ENCODE assay signal across 33 cellular contexts in the genomic region with DNA sequence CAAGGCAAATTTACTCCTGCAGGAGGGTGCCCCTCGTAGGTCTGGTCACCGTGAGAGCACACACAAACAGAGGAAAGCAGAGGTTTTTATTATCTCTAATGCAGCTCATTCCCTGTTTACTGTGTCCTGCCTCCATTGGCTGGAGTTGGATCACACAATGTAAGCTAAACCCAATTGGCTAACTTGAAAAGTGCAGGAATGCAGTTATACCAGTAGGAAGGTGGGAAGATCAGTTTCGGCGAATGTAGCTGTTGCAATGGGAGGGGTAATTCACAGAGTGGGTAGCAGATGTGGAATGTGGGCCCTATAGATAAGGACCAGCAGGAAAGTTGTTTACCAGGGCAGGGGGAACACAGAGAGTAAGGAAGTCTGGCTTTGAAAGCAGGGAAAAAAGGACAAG. TPM values are rescaled to one million over a fixed set of nuclear protein-coding genes. Genes with fewer than 3 reads are reported as not detected.
"Had no signal": no experiment of that assay in that cellular context is flagged by ENCODE, and none has a peak within 500 bp of the region (broad histone marks: within the 10 kb centered on the region; RNA-seq: fewer than 3 reads in every experiment).

No MANE protein-coding gene starts in this region.

- H3K4me3 ChIP-seq: left lung, lower lobe of right lung, ovary, right atrium auricular region, right lobe of liver, smooth muscle cell, testis, thyroid gland, transverse colon, upper lobe of left lung, vagina had no signal

- H3K4me3 Mint-ChIP-seq: mesothelial cell of epicardium; naive B cell; natural killer cell; nephron progenitor cell; stimulated activated memory B cell treated with anti-CD40 and anti-IgM and Interleukin-4, amounts not matched to agents 10 μg/mL and 1 μg/mL and 100 μg/mL, for 72 hours; stimulated activated naive CD8-positive, alpha-beta T cell treated with anti-CD3 and anti-CD28 coated beads, Interleukin-15, amount 100 ng/mL, for 72 hours had no signal

- H3K27ac ChIP-seq: left lung, lower lobe of right lung, ovary, right atrium auricular region, right lobe of liver, testis, thyroid gland, transverse colon, upper lobe of left lung, vagina had no signal

- H3K4me1 ChIP-seq: left lung, lower lobe of right lung, right atrium auricular region, right lobe of liver, testis, thyroid gland, transverse colon, upper lobe of left lung, vagina had no signal

- H3K27me3 ChIP-seq: left lung, ovary, right atrium auricular region, right lobe of liver, testis, thyroid gland, transverse colon, upper lobe of left lung, vagina had no signal

- H3K4me2 ChIP-seq: smooth muscle cell had no signal

- H3K27me3 Mint-ChIP-seq: naive B cell; progenitor cell of endocrine pancreas; stimulated activated memory B cell treated with anti-CD40 and anti-IgM and Interleukin-4, amounts not matched to agents 10 μg/mL and 1 μg/mL and 100 μg/mL, for 72 hours; stimulated activated naive CD8-positive, alpha-beta T cell treated with anti-CD3 and anti-CD28 coated beads, Interleukin-15, amount 100 ng/mL, for 72 hours had no signal

- H3K9me3 ChIP-seq: ovary, testis, thyroid gland, vagina had no signal

- H3K27ac Mint-ChIP-seq: mesothelial cell of epicardium; naive B cell; natural killer cell; nephron progenitor cell; progenitor cell of endocrine pancreas; stimulated activated memory B cell treated with anti-CD40 and anti-IgM and Interleukin-4, amounts not matched to agents 10 μg/mL and 1 μg/mL and 100 μg/mL, for 72 hours; stimulated activated naive CD8-positive, alpha-beta T cell treated with anti-CD3 and anti-CD28 coated beads, Interleukin-15, amount 100 ng/mL, for 72 hours had no signal

- DNase-seq: hippocampal formation; kidney; left colon; left lung; lower lobe of right lung; mammary epithelial cell; mesenchymal stem cell; naive B cell; natural killer cell; nephron progenitor cell; ovary; right lobe of liver; stimulated activated CD4-positive, alpha-beta T cell treated with anti-CD3 and anti-CD28 coated beads, Interleukin-1b, Interleukin-23, amount 100 ng/mL, for 48 hours; stimulated activated CD4-positive, alpha-beta T cell treated with anti-CD3 and anti-CD28 coated beads, Interleukin-2, amount 100 ng/mL, for 48 hours; stimulated activated CD4-positive, alpha-beta T cell treated with anti-CD3 and anti-CD28 coated beads, Interleukin-4, amount 100 ng/mL, for 4 hours; stimulated activated CD8-positive, alpha-beta memory T cell treated with anti-CD3 and anti-CD28 coated beads, Interleukin-4, amount 100 ng/mL, for 48 hours; stimulated activated naive CD4-positive, alpha-beta T cell treated with Interleukin-2 at 50 U/mL for 16 hours; stimulated activated naive CD8-positive, alpha-beta T cell treated with anti-CD3 and anti-CD28 coated beads, Interleukin-15, amount 100 ng/mL, for 72 hours; testis; thyroid gland; transverse colon; upper lobe of left lung had no signal

- H3K36me3 Mint-ChIP-seq: mesothelial cell of epicardium; stimulated activated memory B cell treated with anti-CD40 and anti-IgM and Interleukin-4, amounts not matched to agents 10 μg/mL and 1 μg/mL and 100 μg/mL, for 72 hours had no signal

- H3K36me3 ChIP-seq: left lung, lower lobe of right lung, ovary, right atrium auricular region, right lobe of liver, thyroid gland, transverse colon, upper lobe of left lung, vagina had no signal

- H3K4me1 Mint-ChIP-seq: mesothelial cell of epicardium; naive B cell; natural killer cell; nephron progenitor cell; stimulated activated memory B cell treated with anti-CD40 and anti-IgM and Interleukin-4, amounts not matched to agents 10 μg/mL and 1 μg/mL and 100 μg/mL, for 72 hours; stimulated activated naive CD8-positive, alpha-beta T cell treated with anti-CD3 and anti-CD28 coated beads, Interleukin-15, amount 100 ng/mL, for 72 hours had no signal

RNA-seq across cellular contexts. Expression of a gene that starts 42.5 kb away (rescaled TPM):
- total RNA-seq: mammary epithelial cell, mononuclear cell, natural killer cell, omental fat pad, pulmonary artery endothelial cell, right atrium auricular region, skeletal muscle tissue, vagina had no signal
- polyA plus RNA-seq: liver, mammary epithelial cell, smooth muscle cell had no signal
